Comparison of ENCODE assay signal across 8 cellular contexts in the genomic region with DNA sequence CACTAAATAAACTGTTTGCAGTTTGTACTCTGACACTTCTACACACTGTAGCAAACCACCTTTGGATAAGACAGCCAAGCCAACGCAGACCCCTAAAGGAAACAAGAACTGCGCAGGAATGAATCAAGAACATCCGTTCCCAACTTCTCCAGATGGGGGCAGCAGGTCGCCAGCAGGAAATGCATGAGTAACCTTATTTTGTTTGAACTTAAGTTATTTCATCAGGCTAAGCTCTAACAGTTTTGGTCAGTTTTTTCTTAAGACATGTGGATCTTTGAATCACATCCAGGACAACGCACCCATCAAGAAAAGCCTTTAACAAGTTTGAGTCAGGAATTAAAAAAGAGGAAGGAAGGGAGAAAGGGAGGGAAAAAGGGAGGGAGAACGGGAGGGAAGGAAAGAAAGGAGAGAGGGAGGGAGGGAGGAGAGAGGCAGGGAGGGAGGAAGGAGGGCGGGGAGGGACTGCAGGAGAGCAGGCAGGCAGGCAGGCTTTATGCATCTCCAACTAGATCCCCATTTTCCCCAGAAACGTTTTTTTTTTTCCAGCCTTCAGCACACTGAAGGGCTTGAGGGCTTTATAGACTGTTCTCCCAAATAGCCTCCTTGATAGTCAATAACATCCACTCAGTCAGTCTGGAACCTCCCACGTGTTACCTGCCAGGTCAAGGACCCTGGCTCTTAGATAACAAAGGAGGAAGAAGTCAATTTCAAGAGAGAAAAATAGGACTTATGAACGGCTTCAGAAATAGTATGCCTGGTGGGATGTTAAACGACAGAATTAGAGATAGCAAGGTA. TPM values are rescaled to one million over a fixed set of nuclear protein-coding genes. Genes with fewer than 3 reads are reported as not detected.
DNase-seq lines count a peak whose midpoint lies in the region; ATAC-seq and TF ChIP-seq lines count a peak whose summit lies in the region.

No MANE protein-coding gene starts in this region.

- no peaks in the 10 kb centered on the region for H3K9me3 ChIP-seq in AG04450 (ENCODE audit: control insufficient read depth, insufficient read depth, low read length)
- H3K9me3 ChIP-seq in left lung = no peaks in the 10 kb centered on the region

- DNase-seq in AG04450 (ENCODE audit: low read depth, low spot score) (peak; percentile 71), GM23338 (ENCODE audit: low spot score) (peak; percentile 89), NCI-H460 (ENCODE audit: extremely low read depth, low read depth) (peak; percentile 82), coronary artery (ENCODE audit: low spot score) (no peak), left lung (peak in 1 of 2 donors; percentile 45), NCI-H128 (lab: John Stamatoyannopoulos, UW; ENCODE audit: unreplicated experiment) (no peak)
- DNase-seq in activated CD4-positive, alpha-beta T cell treated with anti-CD3 and anti-CD28 coated beads for 48 hours = peak; percentile 81
- peak; percentile 59 to 64 for DNase-seq in stimulated activated CD4-positive, alpha-beta T cell treated with anti-CD3 and anti-CD28 coated beads, Interleukin-2, amount 100 ng/mL, for 48 hours

- H3K4me3 Mint-ChIP-seq in GM23338 = peak overlapping the region; percentile 80

- H4K20me1 ChIP-seq in GM23338 (replicated peaks; ENCODE audit: insufficient read depth) = no peaks in the 10 kb centered on the region

- no peaks in the 10 kb centered on the region for H3K36me3 Mint-ChIP-seq in GM23338 (ENCODE audit: low read depth)

- no peaks in the 10 kb centered on the region for H3K79me2 ChIP-seq in GM23338 (replicated peaks; ENCODE audit: insufficient read depth)

- peaks cover 5% of the 10 kb centered on the region for H3K27me3 ChIP-seq in AG04450 (ENCODE audit: control insufficient read depth, insufficient read depth, low read length)
- no peaks in the 10 kb centered on the region for H3K27me3 ChIP-seq in GM23338 (ENCODE audit: insufficient read depth)
- no peaks in the 10 kb centered on the region for H3K27me3 ChIP-seq in left lung

- ATAC-seq in GM23338 (peak; percentile 88), left lung (peak; percentile 95)

- intact Hi-C loops in left lung (cut with DNase I) = loop anchor here in 1 of 2 donors (5.0 to 10.0 kb wide), 2 partner anchors 112 to 331 kb away; no protein-coding TSS in a partner anchor

- POLR2A ChIA-PET in AG04450 (lab: Yijun Ruan, JAX) = no interaction called here

- H3F3A ChIP-seq in GM23338 (replicated peaks; ENCODE audit: low read depth) = 0 out of 2 replicates have a peak, but pooled peaks cover 5% of the 10 kb centered on the region

- H3K27ac ChIP-seq in AG04450 (ENCODE audit: low read depth, low read length) (peak overlapping the region; percentile 80), GM23338 (ENCODE audit: low read depth) (peak overlapping the region; percentile 72; the same call in 1 of the 2 replicates), coronary artery (peak overlapping the region; percentile 65 to 69), left lung (peak overlapping the region in 1 of 2 donors; percentile 18)

- TF ChIP-seq CTCF in AG04450 (IDR thresholded peaks at IDR 0.05; ENCODE audit: low read depth, low read length) (peak; percentile 89), GM23338 (conservative IDR thresholded peaks at IDR 0.05; ENCODE audit: low read depth in 2 of 2) (peak; percentile 83 to 98), coronary artery (IDR thresholded peaks at IDR 0.05) (peak; percentile 54), left lung (IDR thresholded peaks at IDR 0.05) (peak in 1 of 2 donors; percentile 68)

- peak overlapping the region; percentile 60 for H3K4me2 ChIP-seq in GM23338

- H3K36me3 ChIP-seq in GM23338 (ENCODE audit: insufficient read depth) (no peaks in the 10 kb centered on the region), left lung (no peaks in the 10 kb centered on the region)

- H3K4me3 ChIP-seq in AG04450 (ENCODE audit: low read depth, low read length) (peak overlapping the region; percentile 48), GM23338 (peak overlapping the region; percentile 41), coronary artery (peak overlapping the region; percentile 58), left lung (peak overlapping the region in 1 of 2 donors; percentile 7)

- H3K27ac Mint-ChIP-seq in GM23338 = peak overlapping the region; percentile 99

- H3K4me1 ChIP-seq in GM23338 (ENCODE audit: insufficient read depth) = peaks cover 20% of the 10 kb centered on the region
- H3K4me1 ChIP-seq in left lung = peaks cover 5 to 10% of the 10 kb centered on the region in 2 donors

- peaks cover 2% of the 10 kb centered on the region for H3K27me3 Mint-ChIP-seq in GM23338 (ENCODE audit: insufficient read depth, low read depth, poor library complexity)

- H3K9me3 Mint-ChIP-seq in GM23338 = no peaks in the 10 kb centered on the region

- CTCF ChIA-PET in AG04450 (lab: Charles Lee) = interaction anchor here (0.6 to 10.1 kb wide), 96 partner anchors 10 to 950 kb away, joined by 3 to 920 read pairs (median 5); partner anchors contain the start of genes ARSB, BHMT2, DMGDH and HOMER1

- H3K4me1 Mint-ChIP-seq in GM23338 = peaks cover 22% of the 10 kb centered on the region

- peak overlapping the region; percentile 40 for H2AFZ ChIP-seq in GM23338

- H3K9me2 ChIP-seq in GM23338 (ENCODE audit: insufficient read depth) = no peaks in the 10 kb centered on the region; the same call in 1 of the 2 replicates

TF ChIP-seq in GM23338, 12 proteins besides CTCF, POLR2A, EP300 and RAD21 (continues in another document):
- no peak for TF ChIP-seq POLR2AphosphoS5 (IDR thresholded peaks at IDR 0.05; ENCODE audit: low read depth)
- TF ChIP-seq EZH2 (IDR thresholded peaks at IDR 0.05; ENCODE audit: low read depth, unreplicated experiment) = no peak
- TF ChIP-seq CREB1 (CRISPR knock-in tag; IDR thresholded peaks at IDR 0.05; ENCODE audit: low read depth) = no peak
- TF ChIP-seq STAT1 (IDR thresholded peaks at IDR 0.05; ENCODE audit: unreplicated experiment) = no peak
- TF ChIP-seq EZH2phosphoT487 (IDR thresholded peaks at IDR 0.05; ENCODE audit: unreplicated experiment) = no peak
- TF ChIP-seq NANOG (IDR thresholded peaks at IDR 0.05; ENCODE audit: borderline replicate concordance) = no peak
- TF ChIP-seq, protein P1, sequence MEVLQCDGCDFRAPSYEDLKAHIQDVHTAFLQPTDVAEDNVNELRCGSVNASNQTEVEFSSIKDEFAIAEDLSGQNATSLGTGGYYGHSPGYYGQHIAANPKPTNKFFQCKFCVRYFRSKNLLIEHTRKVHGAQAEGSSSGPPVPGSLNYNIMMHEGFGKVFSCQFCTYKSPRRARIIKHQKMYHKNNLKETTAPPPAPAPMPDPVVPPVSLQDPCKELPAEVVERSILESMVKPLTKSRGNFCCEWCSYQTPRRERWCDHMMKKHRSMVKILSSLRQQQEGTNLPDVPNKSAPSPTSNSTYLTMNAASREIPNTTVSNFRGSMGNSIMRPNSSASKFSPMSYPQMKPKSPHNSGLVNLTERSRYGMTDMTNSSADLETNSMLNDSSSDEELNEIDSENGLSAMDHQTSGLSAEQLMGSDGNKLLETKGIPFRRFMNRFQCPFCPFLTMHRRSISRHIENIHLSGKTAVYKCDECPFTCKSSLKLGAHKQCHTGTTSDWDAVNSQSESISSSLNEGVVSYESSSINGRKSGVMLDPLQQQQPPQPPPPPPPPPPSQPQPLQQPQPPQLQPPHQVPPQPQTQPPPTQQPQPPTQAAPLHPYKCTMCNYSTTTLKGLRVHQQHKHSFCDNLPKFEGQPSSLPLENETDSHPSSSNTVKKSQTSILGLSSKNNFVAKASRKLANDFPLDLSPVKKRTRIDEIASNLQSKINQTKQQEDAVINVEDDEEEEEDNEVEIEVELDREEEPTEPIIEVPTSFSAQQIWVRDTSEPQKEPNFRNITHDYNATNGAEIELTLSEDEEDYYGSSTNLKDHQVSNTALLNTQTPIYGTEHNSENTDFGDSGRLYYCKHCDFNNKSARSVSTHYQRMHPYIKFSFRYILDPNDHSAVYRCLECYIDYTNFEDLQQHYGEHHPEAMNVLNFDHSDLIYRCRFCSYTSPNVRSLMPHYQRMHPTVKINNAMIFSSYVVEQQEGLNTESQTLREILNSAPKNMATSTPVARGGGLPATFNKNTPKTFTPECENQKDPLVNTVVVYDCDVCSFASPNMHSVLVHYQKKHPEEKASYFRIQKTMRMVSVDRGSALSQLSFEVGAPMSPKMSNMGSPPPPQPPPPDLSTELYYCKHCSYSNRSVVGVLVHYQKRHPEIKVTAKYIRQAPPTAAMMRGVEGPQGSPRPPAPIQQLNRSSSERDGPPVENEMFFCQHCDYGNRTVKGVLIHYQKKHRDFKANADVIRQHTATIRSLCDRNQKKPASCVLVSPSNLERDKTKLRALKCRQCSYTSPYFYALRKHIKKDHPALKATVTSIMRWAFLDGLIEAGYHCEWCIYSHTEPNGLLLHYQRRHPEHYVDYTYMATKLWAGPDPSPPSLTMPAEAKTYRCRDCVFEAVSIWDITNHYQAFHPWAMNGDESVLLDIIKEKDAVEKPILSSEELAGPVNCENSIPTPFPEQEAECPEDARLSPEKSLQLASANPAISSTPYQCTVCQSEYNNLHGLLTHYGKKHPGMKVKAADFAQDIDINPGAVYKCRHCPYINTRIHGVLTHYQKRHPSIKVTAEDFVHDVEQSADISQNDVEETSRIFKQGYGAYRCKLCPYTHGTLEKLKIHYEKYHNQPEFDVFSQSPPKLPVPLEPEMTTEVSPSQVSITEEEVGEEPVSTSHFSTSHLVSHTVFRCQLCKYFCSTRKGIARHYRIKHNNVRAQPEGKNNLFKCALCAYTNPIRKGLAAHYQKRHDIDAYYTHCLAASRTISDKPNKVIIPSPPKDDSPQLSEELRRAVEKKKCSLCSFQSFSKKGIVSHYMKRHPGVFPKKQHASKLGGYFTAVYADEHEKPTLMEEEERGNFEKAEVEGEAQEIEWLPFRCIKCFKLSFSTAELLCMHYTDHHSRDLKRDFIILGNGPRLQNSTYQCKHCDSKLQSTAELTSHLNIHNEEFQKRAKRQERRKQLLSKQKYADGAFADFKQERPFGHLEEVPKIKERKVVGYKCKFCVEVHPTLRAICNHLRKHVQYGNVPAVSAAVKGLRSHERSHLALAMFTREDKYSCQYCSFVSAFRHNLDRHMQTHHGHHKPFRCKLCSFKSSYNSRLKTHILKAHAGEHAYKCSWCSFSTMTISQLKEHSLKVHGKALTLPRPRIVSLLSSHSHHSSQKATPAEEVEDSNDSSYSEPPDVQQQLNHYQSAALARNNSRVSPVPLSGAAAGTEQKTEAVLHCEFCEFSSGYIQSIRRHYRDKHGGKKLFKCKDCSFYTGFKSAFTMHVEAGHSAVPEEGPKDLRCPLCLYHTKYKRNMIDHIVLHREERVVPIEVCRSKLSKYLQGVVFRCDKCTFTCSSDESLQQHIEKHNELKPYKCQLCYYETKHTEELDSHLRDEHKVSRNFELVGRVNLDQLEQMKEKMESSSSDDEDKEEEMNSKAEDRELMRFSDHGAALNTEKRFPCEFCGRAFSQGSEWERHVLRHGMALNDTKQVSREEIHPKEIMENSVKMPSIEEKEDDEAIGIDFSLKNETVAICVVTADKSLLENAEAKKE (CRISPR knock-in tag; IDR thresholded peaks at IDR 0.05) = no peak

RNA-seq across cellular contexts. Expression of gene BHMT, which starts 22.2 kb away (rescaled TPM):
- polyA plus RNA-seq in AG04450 (2011; rRNA removed) (not detected in 2 replicates), GM23338 (2016; fragmentation: Nextera tagmentation; extraction: Ambion mirVana) (1.4 and 2.6 TPM in 2 replicates)
- not detected in 2 replicates for polyA minus RNA-seq in AG04450 (2011; rRNA and poly(A)+ RNA removed)
- 2.3 and 4.2 TPM in 2 replicates for total RNA-seq in GM23338 (2014; rRNA removed; shearing (Covaris generic))
- not detected in 2 replicates for total RNA-seq in NCI-H460 (2014; rRNA removed; shearing (Covaris generic))
- not detected in 2 replicates for polyA plus RNA-seq in NCI-H460 (2014; cell fraction: nucleus; rRNA removed)
- under 1 TPM in 1 of 2 donors, not detected in 1; 0.16 TPM for total RNA-seq in left lung

Comparison
In these comparisons a context has a peak if more than half of its experiments do, and no peak if none do; other contexts are left out.
1. DNase-seq: peak in AG04450 (single experiment), GM23338 (single experiment), NCI-H460 (single experiment), activated CD4-positive, alpha-beta T cell treated with anti-CD3 and anti-CD28 coated beads for 48 hours (single experiment) and stimulated activated CD4-positive, alpha-beta T cell treated with anti-CD3 and anti-CD28 coated beads, Interleukin-2, amount 100 ng/mL, for 48 hours (2 of 2); none in coronary artery (single experiment) and NCI-H128 (single experiment).